ENCODE assay signal across 8 cellular contexts in genomic region chr2:10043256-10043905, GRCh38. TPM values are rescaled to one million over a fixed set of nuclear protein-coding genes. Genes with fewer than 3 reads are reported as not detected.
DNase-seq lines count a peak whose midpoint lies in the region; TF ChIP-seq lines count a peak whose summit lies in the region.

Gene KLF11, plus strand, starts transcription at chr2:10043550. Its CDS starts 167 bp downstream, at chr2:10043717.

- no peaks in the 10 kb centered on the region for H3K27me3 Mint-ChIP-seq in activated naive CD4-positive, alpha-beta T cell treated with anti-CD3 and anti-CD28 coated beads, Interleukin-2, amount 50 U/mL, for 24 hours

- no peaks in the 10 kb centered on the region for H3K27me3 ChIP-seq in SK-N-SH (ENCODE audit: insufficient read depth)

- peak within 1 kb of the TSS; percentile 81 for H3K4me2 ChIP-seq in SK-N-SH

- H3K36me3 ChIP-seq in SK-N-SH (replicated peaks in 1 of 2; ENCODE audit: control insufficient read depth in 1 of 2, insufficient read depth in 2 of 2, low read length in 1 of 2), result peaks cover 0 to 9% of the 10 kb centered on the region in 2 experiments

- H3K9me3 ChIP-seq in SK-N-SH, result no peaks in the 10 kb centered on the region

- TF ChIP-seq CTCF in SK-N-SH (IDR thresholded peaks at IDR 0.05), result no peak
- no peak for TF ChIP-seq CTCF in subcutaneous adipose tissue (IDR thresholded peaks at IDR 0.05; ENCODE audit: low read depth)

- peaks cover 21% of the 10 kb centered on the region for H3F3A ChIP-seq in SK-N-SH (replicated peaks; ENCODE audit: insufficient read depth)

- peaks cover 31% of the 10 kb centered on the region for H4K20me1 ChIP-seq in SK-N-SH (ENCODE audit: insufficient read depth)

- H3K4me1 ChIP-seq in SK-N-SH (ENCODE audit: control insufficient read depth in 1 of 2, insufficient read depth in 2 of 2, low read depth in 1 of 2, low read length in 1 of 2), result peaks cover 6 to 19% of the 10 kb centered on the region in 2 experiments; a peak in 1 of 4 replicates

- peaks cover 18% of the 10 kb centered on the region; the same call in 1 of the 2 replicates for H3K79me2 ChIP-seq in SK-N-SH (ENCODE audit: insufficient read depth)

- H3K9me3 Mint-ChIP-seq in activated naive CD4-positive, alpha-beta T cell treated with anti-CD3 and anti-CD28 coated beads, Interleukin-2, amount 50 U/mL, for 24 hours, result no peaks in the 10 kb centered on the region

- H3K9ac ChIP-seq in SK-N-SH, result peak within 1 kb of the TSS; percentile 83

- H3K4me3 Mint-ChIP-seq in activated naive CD4-positive, alpha-beta T cell treated with anti-CD3 and anti-CD28 coated beads, Interleukin-2, amount 50 U/mL, for 24 hours, result peak within 1 kb of the TSS; percentile 83

- CTCF ChIA-PET in SK-N-SH (lab: Yijun Ruan, JAX), result interaction anchor here (2.0 to 13.0 kb wide), 4 partner anchors 29 to 243 kb away, joined by 9 to 357 read pairs (median 221); no protein-coding TSS in a partner anchor

- TF ChIP-seq RAD21 in SK-N-SH (IDR thresholded peaks at IDR 0.05; ENCODE audit: low read length), result no peak

- H3K27ac Mint-ChIP-seq in activated naive CD4-positive, alpha-beta T cell treated with anti-CD3 and anti-CD28 coated beads, Interleukin-2, amount 50 U/mL, for 24 hours, result peak within 1 kb of the TSS; percentile 92

- H3K27ac ChIP-seq in SK-N-SH (ENCODE audit: low read depth in 2 of 2, low read length in 1 of 2), result peak within 1 kb of the TSS; percentile 58 to 77; a peak in 2 of 4 replicates

- H3K4me1 Mint-ChIP-seq in activated naive CD4-positive, alpha-beta T cell treated with anti-CD3 and anti-CD28 coated beads, Interleukin-2, amount 50 U/mL, for 24 hours, result peaks cover 25% of the 10 kb centered on the region

- H2AFZ ChIP-seq in SK-N-SH (ENCODE audit: low read depth), result peak within 1 kb of the TSS; percentile 72; the same call in 1 of the 2 replicates

- DNase-seq in DMS53 treated with DMSO at 0.1 percent for 48 hours (lab: John Stamatoyannopoulos, UW; ENCODE audit: unreplicated experiment), result peak; percentile 74
- peak; percentile 33 for DNase-seq in GOT3 (lab: John Stamatoyannopoulos, UW)
- DNase-seq in M059J (ENCODE audit: low read depth), result peak; percentile 86
- peak; percentile 99 for DNase-seq in SK-N-SH
- peak; percentile 64 for DNase-seq in globus pallidus (ENCODE audit: low spot score)
- peak; percentile 74 for DNase-seq in occipital lobe (lab: John Stamatoyannopoulos, UW)

- no peaks in the 10 kb centered on the region for H3K9me2 ChIP-seq in SK-N-SH

- H3K36me3 Mint-ChIP-seq in activated naive CD4-positive, alpha-beta T cell treated with anti-CD3 and anti-CD28 coated beads, Interleukin-2, amount 50 U/mL, for 24 hours, result no peaks in the 10 kb centered on the region

- POLR2A ChIA-PET in SK-N-SH (lab: Yijun Ruan, JAX), result interaction anchor here (1.1 to 1.9 kb wide), 3 partner anchors 200 to 405 kb away, joined by 3 to 11 read pairs (median 3); partner anchors contain the start of genes ODC1 and TAF1B

- no peak for TF ChIP-seq EP300 in SK-N-SH (IDR thresholded peaks at IDR 0.05; ENCODE audit: borderline replicate concordance in 1 of 2, low read depth in 1 of 2, low read length in 1 of 2)

- H3K4me3 ChIP-seq in SK-N-SH (ENCODE audit: low read depth in 2 of 2, low read length in 1 of 2), result peak within 1 kb of the TSS; percentile 59 to 68

- 0% methylated on average over 3 of the region's 104 CpGs for WGBS in SK-N-SH (ENCODE audit: low lambda C conversion rate)

TF ChIP-seq in SK-N-SH, 30 proteins besides CTCF, POLR2A, EP300 and RAD21 (continues in another document):
- no peak for TF ChIP-seq NFIC (IDR thresholded peaks at IDR 0.05; ENCODE audit: borderline replicate concordance)
- TF ChIP-seq ELF1 (IDR thresholded peaks at IDR 0.05), result no peak
- TF ChIP-seq YY1 (IDR thresholded peaks at IDR 0.05; ENCODE audit: low read depth), result no peak
- no peak for TF ChIP-seq REST (IDR thresholded peaks at IDR 0.05; ENCODE audit: low read depth, low read length)
- TF ChIP-seq GATA2 (CRISPR knock-in tag; IDR thresholded peaks at IDR 0.05), result no peak
- 0 out of 2 replicates have a peak, but pooled peaks have one; percentile 11 for TF ChIP-seq FOXJ3 (CRISPR knock-in tag; IDR thresholded peaks at IDR 0.05)
- no peak for TF ChIP-seq CHD2 (IDR thresholded peaks at IDR 0.05; ENCODE audit: low read length, partially characterized antibody)
- TF ChIP-seq GABPA (IDR thresholded peaks at IDR 0.05; ENCODE audit: low read depth), result no peak
- no peak for TF ChIP-seq USF2 (IDR thresholded peaks at IDR 0.05; ENCODE audit: borderline replicate concordance, low read depth, low read length)
- TF ChIP-seq SIN3A (IDR thresholded peaks at IDR 0.05; ENCODE audit: borderline replicate concordance, low read depth, low read length), result no peak
- TF ChIP-seq RCOR1 (IDR thresholded peaks at IDR 0.05; ENCODE audit: low read length), result no peak
- no peak for TF ChIP-seq IRF3 (IDR thresholded peaks at IDR 0.05; ENCODE audit: low read depth, low read length)
- no peak for TF ChIP-seq TEAD4 (IDR thresholded peaks at IDR 0.05; ENCODE audit: borderline replicate concordance, insufficient read depth)
- no peak for TF ChIP-seq FOSL2 (IDR thresholded peaks at IDR 0.05; ENCODE audit: borderline replicate concordance, low read depth)
- TF ChIP-seq PBX3 (IDR thresholded peaks at IDR 0.05), result no peak
- no peak for TF ChIP-seq SMC3 (IDR thresholded peaks at IDR 0.05; ENCODE audit: low read depth, low read length)

RNA-seq across cellular contexts. Expression of gene KLF11, which starts in this region (rescaled TPM):
- 9.6 and 10.4 TPM in 2 replicates for total RNA-seq in M059J (2014; rRNA removed; shearing (Covaris generic))
- 9.5 TPM in 2 replicates for polyA plus RNA-seq in SK-N-SH (2012; rRNA removed)
- polyA plus RNA-seq in SK-N-SH (2012; cell fraction: cytosol; rRNA removed), result 8.3 and 8.8 TPM in 2 replicates
- 9.5 and 11.9 TPM in 2 replicates for polyA plus RNA-seq in SK-N-SH (2012; cell fraction: nucleus; rRNA removed)
- total RNA-seq in occipital lobe (14.0 TPM), subcutaneous adipose tissue (10 to 100 TPM; 24.2 to 47.9 (median 30.6) TPM)

Comparison
In these comparisons a context has a peak if more than half of its experiments do, and no peak if none do; other contexts are left out.
1. Peak in every context shown above with its lines: DNase-seq, H3K4me3 ChIP-seq and H3K27ac ChIP-seq.
2. DNase-seq: peak in every context shown above with its lines; median percentile 99 in SK-N-SH; 86 in M059J; 74 in DMS53 treated with DMSO at 0.1 percent for 48 hours; 74 in occipital lobe; 64 in globus pallidus; 33 in GOT3.